In genomic region chr10:80081026-80081425, GRCh38 we compare ENCODE assay signal across 26 cellular contexts. TPM values are rescaled to one million over a fixed set of nuclear protein-coding genes. Genes with fewer than 3 reads are reported as not detected.
"Had no signal": no experiment of that assay in that cellular context is flagged by ENCODE, and none has a peak within 500 bp of the region (broad histone marks: within the 10 kb centered on the region; RNA-seq: fewer than 3 reads in every experiment).

No MANE protein-coding gene starts in this region.

- H3K9me3 Mint-ChIP-seq: immature natural killer cell; natural killer cell treated with Interleukin-12 subunit alpha and Interleukin-12 subunit beta and Interleukin-15 and Interleukin-18, amount 100 ng/mL, for 72 hours; stimulated activated memory B cell treated with anti-CD40 and anti-IgM and Interleukin-4, amounts not matched to agents 10 μg/mL and 1 μg/mL and 100 μg/mL, for 72 hours; stimulated activated naive CD8-positive, alpha-beta T cell treated with anti-CD3 and anti-CD28 coated beads, Interleukin-15, amount 100 ng/mL, for 72 hours; type B pancreatic cell had no signal

- FAIRE-seq: kidney, urothelium cell line had no signal

- H3K27me3 Mint-ChIP-seq: natural killer cell treated with Interleukin-12 subunit alpha and Interleukin-12 subunit beta and Interleukin-15 and Interleukin-18, amount 100 ng/mL, for 72 hours; stimulated activated memory B cell treated with anti-CD40 and anti-IgM and Interleukin-4, amounts not matched to agents 10 μg/mL and 1 μg/mL and 100 μg/mL, for 72 hours; stimulated activated naive CD8-positive, alpha-beta T cell treated with anti-CD3 and anti-CD28 coated beads, Interleukin-15, amount 100 ng/mL, for 72 hours; type B pancreatic cell had no signal

- DNase-seq: cortex of kidney; dorsolateral prefrontal cortex; effector CD8-positive, alpha-beta T cell; foreskin fibroblast; immature natural killer cell; kidney; left colon; left ventricle myocardium superior; mesenchymal stem cell; midbrain; psoas muscle; retina; right lobe of liver; spleen; stimulated activated CD4-positive, alpha-beta T cell treated with anti-CD3 and anti-CD28 coated beads, Interleukin-15, amount 100 ng/mL, for 24 hours; stimulated activated CD4-positive, alpha-beta T cell treated with anti-CD3 and anti-CD28 coated beads, Interleukin-1b, Interleukin-23, amount 100 ng/mL, for 48 hours; stimulated activated CD4-positive, alpha-beta T cell treated with anti-CD3 and anti-CD28 coated beads, Interleukin-4, amount 100 ng/mL, for 24 hours; stimulated activated naive CD8-positive, alpha-beta T cell treated with anti-CD3 and anti-CD28 coated beads, Interleukin-15, amount 100 ng/mL, for 72 hours; substantia nigra had no signal

- H3K9me3 ChIP-seq: esophagus muscularis mucosa, psoas muscle, right lobe of liver, spleen, thoracic aorta had no signal

- ATAC-seq: left colon; left ventricle myocardium superior; natural killer cell treated with Interleukin-12 subunit alpha and Interleukin-12 subunit beta and Interleukin-15 and Interleukin-18, amount 100 ng/mL, for 72 hours; psoas muscle; right lobe of liver; stimulated activated memory B cell treated with anti-CD40 and anti-IgM and Interleukin-4, amounts not matched to agents 10 μg/mL and 1 μg/mL and 100 μg/mL, for 72 hours; stimulated activated naive CD8-positive, alpha-beta T cell treated with anti-CD3 and anti-CD28 coated beads, Interleukin-15, amount 100 ng/mL, for 72 hours had no signal

- H3K36me3 ChIP-seq: right lobe of liver had no signal

- H3K27ac ChIP-seq: dorsolateral prefrontal cortex, esophagus muscularis mucosa, psoas muscle, right lobe of liver, spleen, thoracic aorta had no signal

- H3K27me3 ChIP-seq: dorsolateral prefrontal cortex, esophagus muscularis mucosa, right lobe of liver, spleen had no signal

- H3K4me3 ChIP-seq: dorsolateral prefrontal cortex, esophagus muscularis mucosa, lung, psoas muscle, right lobe of liver, spleen, thoracic aorta had no signal

- H3K4me3 Mint-ChIP-seq: stimulated activated memory B cell treated with anti-CD40 and anti-IgM and Interleukin-4, amounts not matched to agents 10 μg/mL and 1 μg/mL and 100 μg/mL, for 72 hours; stimulated activated naive CD8-positive, alpha-beta T cell treated with anti-CD3 and anti-CD28 coated beads, Interleukin-15, amount 100 ng/mL, for 72 hours had no signal

- H3K27ac Mint-ChIP-seq: immature natural killer cell; natural killer cell treated with Interleukin-12 subunit alpha and Interleukin-12 subunit beta and Interleukin-15 and Interleukin-18, amount 100 ng/mL, for 72 hours; stimulated activated memory B cell treated with anti-CD40 and anti-IgM and Interleukin-4, amounts not matched to agents 10 μg/mL and 1 μg/mL and 100 μg/mL, for 72 hours; stimulated activated naive CD8-positive, alpha-beta T cell treated with anti-CD3 and anti-CD28 coated beads, Interleukin-15, amount 100 ng/mL, for 72 hours had no signal

RNA-seq across cellular contexts. Expression of gene PLAC9, which starts 51.5 kb away (rescaled TPM):
- total RNA-seq: natural killer cell treated with Interleukin-12 subunit alpha and Interleukin-12 subunit beta and Interleukin-15 and Interleukin-18, amount 100 ng/mL, for 72 hours had no signal
- polyA plus RNA-seq: immature natural killer cell had no signal
